ENCODE assay signal across 8 cellular contexts in the genomic region with DNA sequence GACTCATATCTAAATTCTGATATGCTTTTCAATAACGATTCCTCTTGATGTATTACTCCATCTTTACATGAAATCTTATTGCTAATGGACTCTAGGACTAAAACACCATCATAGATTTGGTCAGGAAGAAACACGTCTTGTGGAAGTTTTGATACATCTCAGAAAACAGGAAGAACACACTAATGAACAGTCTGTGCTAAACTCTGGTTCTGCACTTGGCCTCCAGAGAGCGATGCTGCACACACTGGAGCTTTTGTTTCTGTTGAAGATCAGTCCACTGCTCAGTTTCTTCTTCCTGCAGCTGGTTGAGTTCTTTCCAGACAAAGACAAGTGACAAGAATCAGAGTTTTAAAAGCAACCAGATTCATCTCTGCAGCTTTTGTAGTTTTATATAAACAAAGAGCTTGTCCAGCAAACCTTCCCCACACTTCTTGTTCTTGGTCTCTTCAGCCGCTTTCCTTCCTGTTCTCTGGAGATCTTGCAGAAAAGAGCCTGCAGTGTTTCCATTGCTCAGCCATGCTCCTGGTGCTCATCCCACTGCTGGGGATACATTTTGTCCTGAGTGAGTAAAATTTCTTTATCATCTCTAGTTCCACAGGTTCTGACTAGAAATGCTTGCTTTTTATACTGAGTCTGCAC.
DNase-seq lines count a peak whose midpoint lies in the region; ATAC-seq and TF ChIP-seq lines count a peak whose summit lies in the region.

No MANE protein-coding gene starts in this region.

- DNase-seq in AG04450 (ENCODE audit: low read depth, low spot score): no peak
- peak; percentile 54 for DNase-seq in activated T-cell treated with anti-CD3 and anti-CD28 coated beads, Interleukin-2, amount 50 U/mL, for 1 hour
- DNase-seq in immature natural killer cell: peak; percentile 21 to 39 (median 26)
- no peak for DNase-seq in gastrocnemius medialis
- DNase-seq in NCI-H748 treated with DMSO at 0.1 percent for 48 hours (lab: John Stamatoyannopoulos, UW): no peak
- DNase-seq in occipital lobe (lab: John Stamatoyannopoulos, UW): no peak
- DNase-seq in psoas muscle: no peak

- H3K36me3 Mint-ChIP-seq in immature natural killer cell: peaks cover 0 to 13% (median 8%) of the 10 kb centered on the region in 3 donors

- no peak overlapping the region for H3K4me3 ChIP-seq in AG04450 (ENCODE audit: low read depth, low read length)
- H3K4me3 ChIP-seq in HEK293 (ENCODE audit: low read depth, low read length): no peak overlapping the region
- H3K4me3 ChIP-seq in gastrocnemius medialis: no peak overlapping the region
- no peak overlapping the region for H3K4me3 ChIP-seq in psoas muscle

- no peaks in the 10 kb centered on the region for H3K4me1 ChIP-seq in HEK293 (ENCODE audit: control insufficient read depth, insufficient read depth, low read length)
- H3K4me1 ChIP-seq in gastrocnemius medialis: no peaks in the 10 kb centered on the region
- H3K4me1 ChIP-seq in psoas muscle: no peaks in the 10 kb centered on the region

- ATAC-seq in gastrocnemius medialis: no peak
- no peak for ATAC-seq in psoas muscle

- no peaks in the 10 kb centered on the region for H3K27me3 ChIP-seq in AG04450 (ENCODE audit: control insufficient read depth, insufficient read depth, low read length)
- no peaks in the 10 kb centered on the region for H3K27me3 ChIP-seq in gastrocnemius medialis
- no peaks in the 10 kb centered on the region for H3K27me3 ChIP-seq in psoas muscle (ENCODE audit: insufficient read depth in 3 of 3, low read length in 2 of 3)

- no peak overlapping the region for H3K27ac ChIP-seq in AG04450 (ENCODE audit: low read depth, low read length)
- no peak overlapping the region for H3K27ac ChIP-seq in HEK293 (ENCODE audit: extremely low read depth, low read depth, low read length)
- no peak overlapping the region for H3K27ac ChIP-seq in gastrocnemius medialis
- no peak overlapping the region for H3K27ac ChIP-seq in psoas muscle

- peak overlapping the region; percentile 73 to 96 (median 79) for H3K4me3 Mint-ChIP-seq in immature natural killer cell

- peaks cover 0 to 4% (median 0%) of the 10 kb centered on the region in 6 donors for H3K9me3 Mint-ChIP-seq in immature natural killer cell

- CTCF ChIA-PET in AG04450 (lab: Charles Lee): interaction anchor here (0.6 to 0.7 kb wide), 2 partner anchors 39 to 41 kb away, joined by 3 read pairs; no protein-coding TSS in a partner anchor
- CTCF ChIA-PET in HEK293 (lab: Yijun Ruan, JAX): interaction anchor here (0.6 kb wide), 1 partner anchor 15 kb away, joined by 3 read pairs; no protein-coding TSS in a partner anchor

- H3K27me3 Mint-ChIP-seq in immature natural killer cell (ENCODE audit: low read depth in 3 of 3): peaks cover 0 to 2% (median 0%) of the 10 kb centered on the region in 3 donors

- POLR2A ChIA-PET in AG04450 (lab: Yijun Ruan, JAX) (no interaction called here), HEK293 (lab: Yijun Ruan, JAX) (no interaction called here)

- peak; percentile 29 for TF ChIP-seq CTCF in AG04450 (IDR thresholded peaks at IDR 0.05; ENCODE audit: low read depth, low read length)
- TF ChIP-seq CTCF in HEK293 (tag by site-specific recombination; IDR thresholded peaks at IDR 0.05): no peak
- no peak for TF ChIP-seq CTCF in gastrocnemius medialis (IDR thresholded peaks at IDR 0.05 in 4 of 5, conservative IDR thresholded peaks at IDR 0.05 in 1 of 5)
- TF ChIP-seq CTCF in psoas muscle (IDR thresholded peaks at IDR 0.05): no peak

- 59 to 65% (median 64%) methylated on average over 4 of the region's 4 CpGs for WGBS in psoas muscle, 3 donors

- H3K36me3 ChIP-seq in HEK293 (ENCODE audit: control insufficient read depth in 2 of 2, insufficient read depth in 1 of 2, low read length in 2 of 2) (no peaks in the 10 kb centered on the region), gastrocnemius medialis (no peaks in the 10 kb centered on the region), psoas muscle (ENCODE audit: insufficient read depth in 1 of 2, low read depth in 1 of 2) (no peaks in the 10 kb centered on the region)

- intact Hi-C loops in gastrocnemius medialis (cut with DNase I; ENCODE audit: low total_unique reads): no loop called here
- intact Hi-C loops in psoas muscle (cut with DNase I): no loop called here

- H3K4me1 Mint-ChIP-seq in immature natural killer cell: peaks cover 27 to 36% of the 10 kb centered on the region in 2 donors

- in situ Hi-C loops in gastrocnemius medialis (cut with MboI; ENCODE audit: low sequenced_read_pairs in 4 of 4): no loop called here

- peak overlapping the region; percentile 70 to 92 (median 84) for H3K27ac Mint-ChIP-seq in immature natural killer cell

- no peaks in the 10 kb centered on the region for H3K9me3 ChIP-seq in AG04450 (ENCODE audit: control insufficient read depth, insufficient read depth, low read length)
- no peaks in the 10 kb centered on the region for H3K9me3 ChIP-seq in HEK293 (ENCODE audit: control insufficient read depth, insufficient read depth, low read depth, low read length)
- H3K9me3 ChIP-seq in gastrocnemius medialis: no peaks in the 10 kb centered on the region
- H3K9me3 ChIP-seq in psoas muscle: no peaks in the 10 kb centered on the region

- no peak for TF ChIP-seq POLR2A in gastrocnemius medialis (IDR thresholded peaks at IDR 0.05)

TF ChIP-seq in HEK293, 187 proteins besides CTCF, POLR2A, EP300 and RAD21:
- TF ChIP-seq OVOL3 (tag by site-specific recombination; IDR thresholded peaks at IDR 0.05): no peak
- peak; percentile 81 for TF ChIP-seq ZNF677 (tag by site-specific recombination; IDR thresholded peaks at IDR 0.05)

Comparison
In these comparisons a context has a peak if more than half of its experiments do, and no peak if none do; other contexts are left out.
1. DNase-seq: peak in activated T-cell treated with anti-CD3 and anti-CD28 coated beads, Interleukin-2, amount 50 U/mL, for 1 hour (single experiment) and immature natural killer cell (3 of 3); none in AG04450 (single experiment), gastrocnemius medialis (0 of 2), NCI-H748 treated with DMSO at 0.1 percent for 48 hours (single experiment), occipital lobe (single experiment) and psoas muscle (0 of 2).